ENCODE assay signal across 16 cellular contexts in the genomic region with DNA sequence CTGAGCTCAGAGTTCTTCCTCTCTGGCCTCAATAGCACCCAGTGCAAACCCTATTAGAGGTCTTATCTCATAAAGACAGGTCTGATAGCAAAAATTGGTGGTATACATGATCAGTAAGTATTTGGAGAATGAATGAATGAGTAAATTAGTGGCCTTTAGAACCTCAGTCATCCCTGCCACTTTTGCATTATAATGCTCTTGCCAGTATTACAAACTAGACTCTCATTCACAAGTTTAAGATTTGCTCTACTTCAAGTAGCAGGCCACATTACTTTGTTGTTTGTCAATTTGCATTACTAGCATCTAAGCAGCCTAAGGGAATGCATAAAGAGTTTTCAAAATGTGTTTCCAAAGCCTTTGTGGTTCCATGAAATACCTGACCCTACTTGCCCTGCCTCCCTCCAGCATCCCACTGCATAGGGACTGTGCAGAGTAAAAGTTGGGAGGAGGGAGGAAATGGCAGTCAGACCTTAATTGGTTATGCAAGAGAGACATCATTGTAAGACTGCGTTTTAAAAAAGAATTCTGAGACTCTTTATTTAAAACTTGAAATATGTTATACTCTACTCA. TPM values are rescaled to one million over a fixed set of nuclear protein-coding genes. Genes with fewer than 3 reads are reported as not detected.
DNase-seq lines count a peak whose midpoint lies in the region; ATAC-seq, FAIRE-seq and TF ChIP-seq lines count a peak whose summit lies in the region.
"Had no signal": no experiment of that assay in that cellular context is flagged by ENCODE, and none has a peak within 500 bp of the region (broad histone marks: within the 10 kb centered on the region; RNA-seq: fewer than 3 reads in every experiment).

No MANE protein-coding gene starts in this region.

- no peaks in the 10 kb centered on the region for H3K27me3 ChIP-seq in H1 (replicated peaks in 1 of 4; ENCODE audit: control insufficient read depth in 3 of 4, extremely low read depth in 1 of 4, insufficient read depth in 3 of 4, low read length in 3 of 4)

- H4K20me1 ChIP-seq in H1 (replicated peaks in 1 of 2; ENCODE audit: control insufficient read depth in 1 of 2, insufficient read depth in 2 of 2, low read length in 2 of 2), result no peaks in the 10 kb centered on the region

- WGBS in H1 (ENCODE audit: extremely low coverage in 1 of 2, insufficient coverage in 1 of 2, insufficient read length in 1 of 2, insufficient replicate concordance in 2 of 2, low coverage in 1 of 2, low lambda C conversion rate in 2 of 2, missing lambda C conversion rate in 1 of 2), 2 experiments, result 92% methylated on average over 1 of the region's 1 CpG; no CpG with 5 or more reads in 1 of the 2 experiments

- H3K4ac ChIP-seq in H1 (replicated peaks; ENCODE audit: insufficient read length, low read depth, low read length), result no peak overlapping the region

- CTCF ChIA-PET in WTC11 (lab: Charles Lee), result no interaction called here
- CTCF ChIA-PET in H1 (lab: Charles Lee; ENCODE audit: partially characterized antibody), result no interaction called here

- 0 out of 2 replicates have a peak overlapping the region, but pooled peaks have one; percentile 41 for H2AK5ac ChIP-seq in H1 (ENCODE audit: low read depth, low read length)

- no peak overlapping the region for H2BK5ac ChIP-seq in H1 (ENCODE audit: low read depth, low read length)

- H3K27ac Mint-ChIP-seq in WTC11, result peak overlapping the region; percentile 18

- no peak overlapping the region for H3K23ac ChIP-seq in H1 (ENCODE audit: insufficient read length)

- H3K36me3 ChIP-seq in H1 (ENCODE audit: control insufficient read depth in 2 of 4, insufficient read depth in 4 of 4, low read length in 3 of 4), result no peaks in the 10 kb centered on the region

- peaks cover 70% of the 10 kb centered on the region for H3K4me1 Mint-ChIP-seq in WTC11
- H3K4me1 Mint-ChIP-seq: CD4-positive, alpha-beta memory T cell had no signal

- H3K79me2 ChIP-seq in H1 (ENCODE audit: control insufficient read depth in 1 of 2, insufficient read depth in 2 of 2, low read length in 2 of 2), result no peaks in the 10 kb centered on the region

- no peaks in the 10 kb centered on the region for H3K27me3 Mint-ChIP-seq in WTC11 (ENCODE audit: low read depth)

- H2BK12ac ChIP-seq in H1 (ENCODE audit: low read depth, low read length), result no peak overlapping the region

- H3K23me2 ChIP-seq in H1 (ENCODE audit: low read depth, low read length), result no peaks in the 10 kb centered on the region

- no peak for TF ChIP-seq EP300 in H1 (IDR thresholded peaks at IDR 0.05; ENCODE audit: borderline replicate concordance in 1 of 2, low read depth in 2 of 2, low read length in 2 of 2)

- no peak overlapping the region for H4K5ac ChIP-seq in H1 (ENCODE audit: insufficient read length, low read depth, low read length)

- no peak for FAIRE-seq in H1 (lab: Jason Lieb, UNC)
- FAIRE-seq: G401.6, H54 had no signal

- no peak overlapping the region for H4K8ac ChIP-seq in H1 (ENCODE audit: extremely low read depth, insufficient read depth, low read length)

- H3K9me3 ChIP-seq in H1 (ENCODE audit: insufficient read depth in 2 of 2, low read depth in 1 of 2, low read length in 1 of 2), result no peaks in the 10 kb centered on the region
- H3K9me3 ChIP-seq: Caco-2 had no signal

- no peak overlapping the region for H3K9ac ChIP-seq in H1 (replicated peaks in 1 of 4; ENCODE audit: extremely low read depth in 1 of 4, low read depth in 3 of 4, low read length in 3 of 4)

- H2AFZ ChIP-seq in H1 (ENCODE audit: low read length), result no peak overlapping the region
- H2AFZ ChIP-seq: GM23338 had no signal

- H4K91ac ChIP-seq in H1 (replicated peaks; ENCODE audit: insufficient read length, low read length), result no peak overlapping the region

- ATAC-seq in WTC11 (peak; percentile 28; the same call in 1 of the 2 replicates), HG03378 (IDR thresholded peaks at IDR 0.05; ENCODE audit: unreplicated experiment) (no peak)
- ATAC-seq: GM23338 had no signal

- no peak overlapping the region for H3K4me3 Mint-ChIP-seq in WTC11
- H3K4me3 Mint-ChIP-seq: CD4-positive, alpha-beta memory T cell; GM23338 had no signal

- no peaks in the 10 kb centered on the region for H3K9me3 Mint-ChIP-seq in WTC11
- H3K9me3 Mint-ChIP-seq: CD4-positive, alpha-beta memory T cell; GM23338 had no signal

- no peak overlapping the region for H3K4me3 ChIP-seq in H1 (ENCODE audit: extremely low read depth in 1 of 4, insufficient read depth in 2 of 4, low read depth in 3 of 4, low read length in 4 of 4)
- H3K4me3 ChIP-seq: GM23338 had no signal

- no peak overlapping the region for H2BK20ac ChIP-seq in H1 (ENCODE audit: low read length)

- no peak for TF ChIP-seq CTCF in WTC11 (IDR thresholded peaks at IDR 0.05)
- no peak for TF ChIP-seq CTCF in H1 (IDR thresholded peaks at IDR 0.05; ENCODE audit: control extremely low read depth in 1 of 3, insufficient read depth in 1 of 3, low read depth in 1 of 3, low read length in 3 of 3)

- no peak overlapping the region for H3K27ac ChIP-seq in H1 (ENCODE audit: low read depth, low read length)

- H3K36me3 Mint-ChIP-seq in WTC11, result peaks cover 2% of the 10 kb centered on the region; the same call in 1 of the 2 replicates
- H3K36me3 Mint-ChIP-seq: CD4-positive, alpha-beta memory T cell had no signal

- H3K14ac ChIP-seq in H1 (ENCODE audit: insufficient read length), result no peak overlapping the region

- no peak for TF ChIP-seq POLR2A in H1 (IDR thresholded peaks at IDR 0.05; ENCODE audit: control extremely low read depth in 1 of 2, low read depth in 2 of 2, low read length in 2 of 2)

- no peaks in the 10 kb centered on the region for H3K79me1 ChIP-seq in H1 (ENCODE audit: low read depth, low read length)

- DNase-seq in WTC11 (ENCODE audit: low spot score), result no peak
- no peak for DNase-seq in H1 (ENCODE audit: low read depth in 1 of 2, low spot score in 2 of 2)
- peak; percentile 91 for DNase-seq in renal cortical epithelial cell (ENCODE audit: low read depth)
- no peak for DNase-seq in T-helper 9 cell
- DNase-seq in NCI-H446 treated with DMSO at 0.1 percent for 48 hours (lab: John Stamatoyannopoulos, UW), result no peak
- DNase-seq: C1 segment of cervical spinal cord; Caco-2; CD4-positive, alpha-beta memory T cell; DMS153; DND-41; HCEC 1CT had no signal

- POLR2A ChIA-PET in WTC11 (lab: Charles Lee), result no interaction called here
- POLR2A ChIA-PET in H1 (lab: Charles Lee; ENCODE audit: partially characterized antibody), result no interaction called here

- H2BK15ac ChIP-seq in H1 (ENCODE audit: low read length), result no peak overlapping the region

- H3K4me2 ChIP-seq in H1 (ENCODE audit: insufficient read depth in 1 of 2, low read depth in 2 of 2, low read length in 2 of 2), result no peak overlapping the region
- H3K4me2 ChIP-seq: GM23338 had no signal

- peaks cover 0 to 19% (median 9%) of the 10 kb centered on the region in 4 experiments; a peak in 6 of 7 replicates for H3K4me1 ChIP-seq in H1 (replicated peaks in 1 of 4; ENCODE audit: control insufficient read depth in 3 of 4, insufficient read depth in 4 of 4, low read length in 3 of 4)
- H3K4me1 ChIP-seq: Caco-2 had no signal

- no peak overlapping the region for H3K56ac ChIP-seq in H1 (replicated peaks; ENCODE audit: insufficient read length, low read depth, low read length)

- no peak for TF ChIP-seq RAD21 in H1 (IDR thresholded peaks at IDR 0.05 in 1 of 2, conservative IDR thresholded peaks at IDR 0.05 in 1 of 2; ENCODE audit: low read depth in 2 of 2, low read length in 2 of 2)

- H2BK120ac ChIP-seq in H1 (replicated peaks; ENCODE audit: low read depth, low read length), result no peak overlapping the region

- no peak overlapping the region for H3K18ac ChIP-seq in H1 (ENCODE audit: extremely low read depth, low read length)

TF ChIP-seq in H1, 55 proteins besides CTCF, POLR2A, EP300 and RAD21:
- TF ChIP-seq SUZ12 (IDR thresholded peaks at IDR 0.05; ENCODE audit: low read length) (no peak), RXRA (IDR thresholded peaks at IDR 0.05; ENCODE audit: insufficient read depth, low read depth, low read length) (no peak), TAF7 (optimal IDR thresholded peaks at IDR 0.05; ENCODE audit: borderline replicate concordance, low read depth, low read length) (no peak), GABPA (IDR thresholded peaks at IDR 0.05; ENCODE audit: borderline replicate concordance, insufficient read depth, low read length) (no peak), BACH1 (IDR thresholded peaks at IDR 0.05; ENCODE audit: low read length) (no peak)
- TF ChIP-seq, protein P1, sequence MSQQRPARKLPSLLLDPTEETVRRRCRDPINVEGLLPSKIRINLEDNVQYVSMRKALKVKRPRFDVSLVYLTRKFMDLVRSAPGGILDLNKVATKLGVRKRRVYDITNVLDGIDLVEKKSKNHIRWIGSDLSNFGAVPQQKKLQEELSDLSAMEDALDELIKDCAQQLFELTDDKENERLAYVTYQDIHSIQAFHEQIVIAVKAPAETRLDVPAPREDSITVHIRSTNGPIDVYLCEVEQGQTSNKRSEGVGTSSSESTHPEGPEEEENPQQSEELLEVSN (IDR thresholded peaks at IDR 0.05), result no peak
TF ChIP-seq in H1: peak in this region for 0.

RNA-seq across cellular contexts. Expression of a gene that starts 21.3 kb away (rescaled TPM):
- total RNA-seq in WTC11 (2021) (16.5 to 17.3 TPM (median 16.8 TPM) in 3 replicates), renal cortical epithelial cell (29.7 and 60.5 TPM in 2 replicates)
- total RNA-seq in H1 (2021; fragmentation: NEBNext Ultra II Directional; extraction: Animal tissue kit (Norgen Biotek cat#: 25700)), result 15.9 and 17.9 TPM in 2 replicates
- polyA plus RNA-seq in H1 (2011; rRNA removed), result 2.9 and 6.1 TPM in 2 replicates
- polyA plus RNA-seq in H1 (2011; cell fraction: cytosol; rRNA removed), result 9.6 TPM
- 5.0 TPM for polyA plus RNA-seq in H1 (2011; cell fraction: nucleus; rRNA removed)
- polyA plus RNA-seq in H1 (2012, experiment 1 of 2), result 12.5 to 14.8 TPM (median 13.7 TPM) in 4 replicates
- 1.8 TPM for polyA plus RNA-seq in H1 (2012, experiment 2 of 2)
- polyA plus RNA-seq in H1 (2013, experiment 1 of 2), result 9.1 TPM
- 11.6 TPM for polyA plus RNA-seq in H1 (2013, experiment 2 of 2)
- 20.1 and 30.1 TPM in 2 replicates for polyA minus RNA-seq in H1 (2011; rRNA and poly(A)+ RNA removed)
- 3.5 TPM for polyA minus RNA-seq in H1 (2011; cell fraction: cytosol; rRNA and poly(A)+ RNA removed)
- 9.0 TPM for polyA minus RNA-seq in H1 (2011; cell fraction: nucleus; rRNA and poly(A)+ RNA removed)
- total RNA-seq: CD4-positive, alpha-beta memory T cell had no signal
- polyA plus RNA-seq: BJ; CD4-positive, alpha-beta memory T cell had no signal
